Comparison of ENCODE assay signal across 8 cellular contexts in genomic region chr15:22839046-22839705, GRCh38. TPM values are rescaled to one million over a fixed set of nuclear protein-coding genes. Genes with fewer than 3 reads are reported as not detected.
DNase-seq lines count a peak whose midpoint lies in the region; ATAC-seq lines count a peak whose summit lies in the region.

No MANE protein-coding gene starts in this region.

- peaks cover 9% of the 10 kb centered on the region; the same call in 1 of the 2 replicates for H3K4me1 ChIP-seq in HUES64 (ENCODE audit: insufficient read depth, low read length)

- peak overlapping the region; percentile 86 for H3K4me3 Mint-ChIP-seq in stimulated activated memory B cell treated with anti-CD40 and anti-IgM and Interleukin-4, amounts not matched to agents 10 μg/mL and 1 μg/mL and 100 μg/mL, for 72 hours

- no peaks in the 10 kb centered on the region for H3K9me3 ChIP-seq in HUES64 (ENCODE audit: insufficient read depth, low read depth, low read length)

- DNase-seq in iPS-NIHi11 (ENCODE audit: low spot score) (peak; percentile 22), GM19238 (ENCODE audit: insufficient read length, low spot score) (no peak), islet precursor cell (no peak), SKM-1 (lab: John Stamatoyannopoulos, UW; ENCODE audit: unreplicated experiment) (no peak)

- peaks cover 40% of the 10 kb centered on the region for H3K4me1 Mint-ChIP-seq in stimulated activated memory B cell treated with anti-CD40 and anti-IgM and Interleukin-4, amounts not matched to agents 10 μg/mL and 1 μg/mL and 100 μg/mL, for 72 hours

- H3K36me3 Mint-ChIP-seq in stimulated activated memory B cell treated with anti-CD40 and anti-IgM and Interleukin-4, amounts not matched to agents 10 μg/mL and 1 μg/mL and 100 μg/mL, for 72 hours = peaks cover 32% of the 10 kb centered on the region

- H3K4me3 ChIP-seq in GM08714 (ENCODE audit: low read length) (peak overlapping the region; percentile 98), HUES64 (ENCODE audit: low read length) (peak overlapping the region; percentile 96)

- H3K27ac ChIP-seq in HUES64 (ENCODE audit: low read depth, low read length) (peak overlapping the region; percentile 93), adipose tissue (ENCODE audit: low read depth, low read length) (peak overlapping the region; percentile 91)

- peak; percentile 39 for ATAC-seq in stimulated activated memory B cell treated with anti-CD40 and anti-IgM and Interleukin-4, amounts not matched to agents 10 μg/mL and 1 μg/mL and 100 μg/mL, for 72 hours

- WGBS in HUES64 = 2% methylated on average over 14 of the region's 16 CpGs
- WGBS in adipose tissue, 3 donors = 0 to 1% (median 1%) methylated on average over 16 of the region's 16 CpGs

- H3K27me3 Mint-ChIP-seq in stimulated activated memory B cell treated with anti-CD40 and anti-IgM and Interleukin-4, amounts not matched to agents 10 μg/mL and 1 μg/mL and 100 μg/mL, for 72 hours = no peaks in the 10 kb centered on the region

- H3K27ac Mint-ChIP-seq in stimulated activated memory B cell treated with anti-CD40 and anti-IgM and Interleukin-4, amounts not matched to agents 10 μg/mL and 1 μg/mL and 100 μg/mL, for 72 hours = peak overlapping the region; percentile 99

- H3K27me3 ChIP-seq in HUES64 (ENCODE audit: insufficient read depth, low read length) = no peaks in the 10 kb centered on the region

- peak overlapping the region; percentile 90 for H3K9ac ChIP-seq in HUES64 (ENCODE audit: low read depth, low read length)

- H3K9me3 Mint-ChIP-seq in stimulated activated memory B cell treated with anti-CD40 and anti-IgM and Interleukin-4, amounts not matched to agents 10 μg/mL and 1 μg/mL and 100 μg/mL, for 72 hours = no peaks in the 10 kb centered on the region

- H3K36me3 ChIP-seq in HUES64 (ENCODE audit: insufficient read depth, low read length) = peaks cover 12% of the 10 kb centered on the region

RNA-seq across cellular contexts. Expression of gene NIPA2, which starts 0.7 kb away (rescaled TPM):
- polyA plus RNA-seq in HUES64 (2013, experiment 1 of 2) = 61.9 TPM
- polyA plus RNA-seq in HUES64 (2013, experiment 2 of 2) = 58.2 TPM
- 10 to 100 TPM; 13.3 to 27.5 (median 16.8) TPM for polyA plus RNA-seq in adipose tissue

RNA-seq across cellular contexts. Expression of gene NIPA1, which starts 52.7 kb away (rescaled TPM):
- polyA plus RNA-seq in HUES64 (2013, experiment 1 of 2) = 9.2 TPM
- 8.8 TPM for polyA plus RNA-seq in HUES64 (2013, experiment 2 of 2)
- 1 to 10 TPM; 1.3 to 4.1 (median 3.2) TPM for polyA plus RNA-seq in adipose tissue
